ENCODE assay signal across 11 cellular contexts in genomic region chr14:65211341-65211987, GRCh38.
DNase-seq lines count a peak whose midpoint lies in the region; ATAC-seq and TF ChIP-seq lines count a peak whose summit lies in the region.
"Had no signal": no experiment of that assay in that cellular context is flagged by ENCODE, and none has a peak within 500 bp of the region (broad histone marks: within the 10 kb centered on the region; RNA-seq: fewer than 3 reads in every experiment).

No MANE protein-coding gene starts in this region.

- H3K9me3 ChIP-seq in Panc1 (ENCODE audit: control insufficient read depth, insufficient read depth, low read depth, low read length) (no peaks in the 10 kb centered on the region), H9 (ENCODE audit: control insufficient read depth, low read depth, low read length) (no peaks in the 10 kb centered on the region)

- peaks cover 42% of the 10 kb centered on the region for H3K4me1 Mint-ChIP-seq in activated CD4-positive, alpha-beta T cell treated with anti-CD3 and anti-CD28 coated beads for 36 hours
- peaks cover 47% of the 10 kb centered on the region for H3K4me1 Mint-ChIP-seq in stimulated activated effector memory CD8-positive, alpha-beta T cell treated with anti-CD3 and anti-CD28 coated beads, Interleukin-12 subunit alpha, Interleukin-12 subunit beta, amount 100 ng/mL, for 72 hours
- H3K4me1 Mint-ChIP-seq in H9, result peaks cover 18 to 19% of the 10 kb centered on the region in 2 experiments

- no peak overlapping the region for H4K91ac ChIP-seq in H9 (ENCODE audit: insufficient read length, low read depth, low read length)

- TF ChIP-seq CTCF in Panc1 (IDR thresholded peaks at IDR 0.05), result no peak
- no peak for TF ChIP-seq CTCF in choroid plexus epithelial cell (conservative IDR thresholded peaks at IDR 0.05; ENCODE audit: low read depth, low read length)
- TF ChIP-seq CTCF in H9 (conservative IDR thresholded peaks at IDR 0.05), result no peak

- no CpG with 5 or more reads among the region's 3 CpGs for WGBS in H9 (ENCODE audit: extremely low coverage, insufficient read length, low lambda C conversion rate)

- DNase-seq in activated CD4-positive, alpha-beta T cell treated with anti-CD3 and anti-CD28 coated beads for 36 hours, result no peak
- no peak for DNase-seq in activated CD4-positive, alpha-beta T cell treated with anti-CD3 and anti-CD28 coated beads, Interleukin-2, amount 50 U/mL, for 4 hours
- no peak for DNase-seq in Panc1 (ENCODE audit: low read depth, low spot score)
- DNase-seq in choroid plexus epithelial cell (ENCODE audit: low read depth), result peak; percentile 84
- DNase-seq in stimulated activated effector memory CD8-positive, alpha-beta T cell treated with anti-CD3 and anti-CD28 coated beads, Interleukin-12 subunit alpha, Interleukin-12 subunit beta, amount 100 ng/mL, for 72 hours (ENCODE audit: low spot score in 2 of 2), result no peak
- no peak for DNase-seq in H9
- DNase-seq in stimulated activated CD8-positive, alpha-beta memory T cell treated with anti-CD3 and anti-CD28 coated beads, Interleukin-4, amount 100 ng/mL, for 48 hours, result no peak
- DNase-seq: NCI-H345 had no signal

- no peak overlapping the region for H4K5ac ChIP-seq in H9 (ENCODE audit: insufficient read length, low read depth, low read length)

- H2BK5ac ChIP-seq in H9 (ENCODE audit: insufficient read length, low read length), result no peak overlapping the region

- H2AFZ ChIP-seq in H9 (ENCODE audit: low read length), result no peak overlapping the region

- POLR2A ChIA-PET in activated CD4-positive, alpha-beta T cell treated with anti-CD3 and anti-CD28 coated beads for 36 hours (lab: Charles Lee), result interaction anchor here (0.7 kb wide), 1 partner anchor 53 kb away, joined by 3 read pairs; no protein-coding TSS in a partner anchor
- POLR2A ChIA-PET in Panc1 (lab: Charles Lee), result no interaction called here

- H3K4me2 ChIP-seq in H9 (ENCODE audit: insufficient read depth, insufficient read length, low read length), result no peak overlapping the region

- no peak overlapping the region for H3K14ac ChIP-seq in H9 (ENCODE audit: insufficient read depth, low read length)

- no peaks in the 10 kb centered on the region for H4K20me1 ChIP-seq in H9 (ENCODE audit: control insufficient read depth, insufficient read depth, insufficient read length)

- peak; percentile 20 for ATAC-seq in activated CD4-positive, alpha-beta T cell treated with anti-CD3 and anti-CD28 coated beads for 36 hours
- ATAC-seq in Panc1, result peak; percentile 60; the same call in 1 of the 2 replicates
- ATAC-seq in stimulated activated effector memory CD8-positive, alpha-beta T cell treated with anti-CD3 and anti-CD28 coated beads, Interleukin-12 subunit alpha, Interleukin-12 subunit beta, amount 100 ng/mL, for 72 hours, result no peak
- ATAC-seq in GM19452 (IDR thresholded peaks at IDR 0.05; ENCODE audit: unreplicated experiment), result no peak
- ATAC-seq: activated CD4-positive, CD25-positive, alpha-beta regulatory T cell treated with anti-CD3 and anti-CD28 coated beads, Interleukin-2, amount 50 U/mL, for 24 hours had no signal

- no peak overlapping the region for H3K4me3 Mint-ChIP-seq in activated CD4-positive, alpha-beta T cell treated with anti-CD3 and anti-CD28 coated beads for 36 hours
- H3K4me3 Mint-ChIP-seq in stimulated activated effector memory CD8-positive, alpha-beta T cell treated with anti-CD3 and anti-CD28 coated beads, Interleukin-12 subunit alpha, Interleukin-12 subunit beta, amount 100 ng/mL, for 72 hours, result no peak overlapping the region
- no peak overlapping the region for H3K4me3 Mint-ChIP-seq in H9
- H3K4me3 Mint-ChIP-seq: dendritic cell treated with granulocyte-macrophage colony-stimulating factor and Interleukin-4, amounts not matched to agents 40 ng/mL and 50 ng/mL, for 4 days had no signal

- no peaks in the 10 kb centered on the region for H3K9me3 Mint-ChIP-seq in activated CD4-positive, alpha-beta T cell treated with anti-CD3 and anti-CD28 coated beads for 36 hours (ENCODE audit: low read depth)
- H3K9me3 Mint-ChIP-seq in stimulated activated effector memory CD8-positive, alpha-beta T cell treated with anti-CD3 and anti-CD28 coated beads, Interleukin-12 subunit alpha, Interleukin-12 subunit beta, amount 100 ng/mL, for 72 hours, result no peaks in the 10 kb centered on the region
- peaks cover 0 to 5% of the 10 kb centered on the region in 2 experiments; a peak in 2 of 5 replicates for H3K9me3 Mint-ChIP-seq in H9
- H3K9me3 Mint-ChIP-seq: dendritic cell treated with granulocyte-macrophage colony-stimulating factor and Interleukin-4, amounts not matched to agents 40 ng/mL and 50 ng/mL, for 4 days had no signal

- H3K36me3 Mint-ChIP-seq in activated CD4-positive, alpha-beta T cell treated with anti-CD3 and anti-CD28 coated beads for 36 hours (ENCODE audit: low read depth), result peaks cover 2% of the 10 kb centered on the region
- peaks cover 1% of the 10 kb centered on the region for H3K36me3 Mint-ChIP-seq in stimulated activated effector memory CD8-positive, alpha-beta T cell treated with anti-CD3 and anti-CD28 coated beads, Interleukin-12 subunit alpha, Interleukin-12 subunit beta, amount 100 ng/mL, for 72 hours
- H3K36me3 Mint-ChIP-seq in H9 (ENCODE audit: insufficient read depth in 1 of 3, low read depth in 3 of 3), result peaks cover 0 to 7% (median 4%) of the 10 kb centered on the region in 3 experiments; a peak in 4 of 7 replicates

- H2BK120ac ChIP-seq in H9 (ENCODE audit: low read depth, low read length, poor library complexity, severe bottlenecking), result no peak overlapping the region

- no peak overlapping the region for H3T11ph ChIP-seq in H9 (ENCODE audit: low read length)

- H3K4ac ChIP-seq in H9 (ENCODE audit: low read depth, low read length), result no peak overlapping the region

- no peak overlapping the region for H2BK20ac ChIP-seq in H9 (ENCODE audit: low read depth, low read length, poor library complexity, severe bottlenecking)

- H3K27ac ChIP-seq in Panc1 (ENCODE audit: low read length) (no peak overlapping the region), H9 (ENCODE audit: insufficient read length, low read depth, low read length) (no peak overlapping the region)

- no peaks in the 10 kb centered on the region for H3K27me3 ChIP-seq in Panc1 (ENCODE audit: control insufficient read depth, insufficient read depth, low read length)
- no peaks in the 10 kb centered on the region for H3K27me3 ChIP-seq in H9 (ENCODE audit: insufficient read depth, low read length)

- H3K23me2 ChIP-seq in H9 (ENCODE audit: insufficient read length, low read depth, low read length, poor library complexity, severe bottlenecking), result no peaks in the 10 kb centered on the region

- H3K4me3 ChIP-seq in Panc1 (ENCODE audit: low read depth in 2 of 2, low read length in 2 of 2), result no peak overlapping the region
- no peak overlapping the region for H3K4me3 ChIP-seq in choroid plexus epithelial cell (ENCODE audit: low read depth, low read length)

- H3K79me2 ChIP-seq in H9 (ENCODE audit: insufficient read depth, low read length), result no peaks in the 10 kb centered on the region

- intact Hi-C loops in activated CD4-positive, alpha-beta T cell treated with anti-CD3 and anti-CD28 coated beads for 36 hours (cut with DNase I, micrococcal nuclease), result no loop called here
- intact Hi-C loops in Panc1 (cut with micrococcal nuclease; ENCODE audit: unreplicated experiment), result no loop called here

- no peak overlapping the region for H3K9ac ChIP-seq in H9 (ENCODE audit: extremely low read depth, insufficient read length, low read length)

- no peak overlapping the region for H3K23ac ChIP-seq in H9 (ENCODE audit: insufficient read length, low read depth, low read length)

- H3K18ac ChIP-seq in H9 (ENCODE audit: insufficient read length, low read depth, low read length), result no peak overlapping the region

- no peak overlapping the region for H2BK12ac ChIP-seq in H9 (ENCODE audit: insufficient read length, low read depth, low read length)

- H3K27me3 Mint-ChIP-seq in activated CD4-positive, alpha-beta T cell treated with anti-CD3 and anti-CD28 coated beads for 36 hours, result no peaks in the 10 kb centered on the region
- H3K27me3 Mint-ChIP-seq in H9 (ENCODE audit: low read depth), result no peaks in the 10 kb centered on the region

- in situ Hi-C loops in Panc1 (cut with HindIII; ENCODE audit: low pct_unique_long_range_greater_than_20kb, low sequenced_read_pairs), result no loop called here

- H4K8ac ChIP-seq in H9 (replicated peaks; ENCODE audit: insufficient read length, low read depth, low read length), result no peak overlapping the region

- no peak overlapping the region for H2AK5ac ChIP-seq in H9 (ENCODE audit: insufficient read length, low read length)

- H3K4me1 ChIP-seq in Panc1 (ENCODE audit: control insufficient read depth, insufficient read depth, low read length) (no peaks in the 10 kb centered on the region), H9 (ENCODE audit: insufficient read depth, low read length) (no peaks in the 10 kb centered on the region)

- peak overlapping the region; percentile 79 for H3K27ac Mint-ChIP-seq in activated CD4-positive, alpha-beta T cell treated with anti-CD3 and anti-CD28 coated beads for 36 hours
- H3K27ac Mint-ChIP-seq in stimulated activated effector memory CD8-positive, alpha-beta T cell treated with anti-CD3 and anti-CD28 coated beads, Interleukin-12 subunit alpha, Interleukin-12 subunit beta, amount 100 ng/mL, for 72 hours, result peak overlapping the region; percentile 34
- H3K27ac Mint-ChIP-seq in H9, result no peak overlapping the region; a peak in 1 of 7 replicates

- no peak overlapping the region for H3K56ac ChIP-seq in H9 (ENCODE audit: insufficient read length, low read depth, low read length)

- H3K79me1 ChIP-seq in H9 (ENCODE audit: insufficient read depth, low read depth, low read length, poor library complexity, severe bottlenecking), result no peaks in the 10 kb centered on the region

- CTCF ChIA-PET in activated CD4-positive, alpha-beta T cell treated with anti-CD3 and anti-CD28 coated beads for 36 hours (lab: Charles Lee), result interaction anchor here (0.6 to 0.7 kb wide), 2 partner anchors 129 to 639 kb away, joined by 3 read pairs; no protein-coding TSS in a partner anchor
- CTCF ChIA-PET in Panc1 (lab: Charles Lee), result no interaction called here

- H3K36me3 ChIP-seq in Panc1 (ENCODE audit: control insufficient read depth, insufficient read depth, low read length), result no peaks in the 10 kb centered on the region

- no TSS peak for BruUV-seq in Panc1 (replicated peaks; lab: Mats Ljungman, UMichigan)

- H2BK15ac ChIP-seq in H9 (ENCODE audit: low read depth, low read length), result no peak overlapping the region

Comparison
In these comparisons a context has a peak if more than half of its experiments do, and no peak if none do; other contexts are left out.
1. ATAC-seq: peak in activated CD4-positive, alpha-beta T cell treated with anti-CD3 and anti-CD28 coated beads for 36 hours (single experiment) and Panc1 (single experiment); none in stimulated activated effector memory CD8-positive, alpha-beta T cell treated with anti-CD3 and anti-CD28 coated beads, Interleukin-12 subunit alpha, Interleukin-12 subunit beta, amount 100 ng/mL, for 72 hours (single experiment) and GM19452 (single experiment).
2. H3K27ac Mint-ChIP-seq: peak in activated CD4-positive, alpha-beta T cell treated with anti-CD3 and anti-CD28 coated beads for 36 hours (single experiment) and stimulated activated effector memory CD8-positive, alpha-beta T cell treated with anti-CD3 and anti-CD28 coated beads, Interleukin-12 subunit alpha, Interleukin-12 subunit beta, amount 100 ng/mL, for 72 hours (single experiment); none in H9 (0 of 3).